Comparison of ENCODE assay signal across 24 cellular contexts in the genomic region with DNA sequence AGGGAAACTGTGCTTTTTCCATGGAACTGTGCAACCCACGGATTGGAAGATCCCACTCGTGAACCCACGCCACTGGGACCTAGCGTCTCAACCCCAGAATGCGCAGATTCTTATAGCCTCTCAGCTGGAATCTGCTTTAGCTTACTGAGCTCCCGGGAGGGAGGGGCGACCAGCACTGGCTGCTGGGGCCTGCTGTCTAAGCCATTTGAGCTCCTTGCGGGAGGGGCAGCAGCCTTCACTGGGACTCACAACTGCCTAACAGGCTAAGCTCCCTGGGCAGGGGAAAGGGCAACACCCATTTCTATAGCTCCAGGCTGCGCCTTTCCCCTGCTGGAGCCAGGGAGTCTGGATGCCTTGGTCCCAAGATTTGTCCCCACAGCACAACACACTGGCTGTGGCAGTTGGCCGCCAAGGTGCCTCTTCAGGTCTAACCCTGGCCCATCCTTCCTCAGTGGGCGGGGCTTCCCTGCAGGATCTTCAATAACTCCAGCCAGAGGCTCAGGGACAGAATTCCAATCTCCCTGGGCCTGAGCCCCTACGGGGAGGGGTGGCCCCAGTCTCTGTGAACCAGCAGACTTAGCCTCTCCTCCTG.
"Had no signal": no experiment of that assay in that cellular context is flagged by ENCODE, and none has a peak within 500 bp of the region (broad histone marks: within the 10 kb centered on the region; RNA-seq: fewer than 3 reads in every experiment).

No MANE protein-coding gene starts in this region.

- H3K4me1 ChIP-seq: SJSA1 had no signal

- H3K9ac ChIP-seq: KMS-11 had no signal

- H3K36me3 ChIP-seq: SJSA1 had no signal

- ATAC-seq: activated CD8-positive, alpha-beta memory T cell treated with anti-CD3 and anti-CD28 coated beads, Interleukin-2, amount 10 ng/mL, durations not matched to agents 7 days and 5 days; activated T-helper 17 cell treated with anti-CD3 and anti-CD28 coated beads, Interleukin-2, amount 50 U/mL, for 72 hours; PC-3; SK-N-SH treated with all-trans-retinoic acid at 6 μM for 48 hours had no signal

- H3K36me3 Mint-ChIP-seq: activated CD8-positive, alpha-beta memory T cell treated with anti-CD3 and anti-CD28 coated beads, Interleukin-2, amount 10 ng/mL, durations not matched to agents 7 days and 5 days; activated naive CD8-positive, alpha-beta T cell had no signal

- H3K27me3 ChIP-seq: SJSA1 had no signal

- H3K27ac Mint-ChIP-seq: activated B cell treated with CpG ODN at 0.5 μM for 24 hours; activated CD4-positive, alpha-beta T cell treated with anti-CD3 and anti-CD28 coated beads, Interleukin-2, amount 10 ng/mL, durations not matched to agents 24 days and 14 days; activated CD8-positive, alpha-beta memory T cell treated with anti-CD3 and anti-CD28 coated beads, Interleukin-2, amount 10 ng/mL, durations not matched to agents 7 days and 5 days; activated naive CD4-positive, alpha-beta T cell treated with anti-CD3 and anti-CD28 coated beads for 36 hours; activated naive CD8-positive, alpha-beta T cell; activated T-helper 17 cell treated with anti-CD3 and anti-CD28 coated beads, Interleukin-2, amount 50 U/mL, for 72 hours; T-helper 1 cell treated with Interleukin-12 subunit alpha and Interleukin-12 subunit beta and Interleukin-4 antibody, amounts not matched to agents 30 μg/mL and 1 μg/mL, for 36 hours had no signal

- H3K4me2 ChIP-seq: KMS-11 had no signal

- H3K27me3 Mint-ChIP-seq: activated B cell treated with CpG ODN at 0.5 μM for 24 hours; activated CD4-positive, alpha-beta T cell treated with anti-CD3 and anti-CD28 coated beads, Interleukin-2, amount 10 ng/mL, durations not matched to agents 24 days and 14 days; activated CD8-positive, alpha-beta memory T cell treated with anti-CD3 and anti-CD28 coated beads, Interleukin-2, amount 10 ng/mL, durations not matched to agents 7 days and 5 days; activated naive CD8-positive, alpha-beta T cell; activated T-helper 17 cell treated with anti-CD3 and anti-CD28 coated beads, Interleukin-2, amount 50 U/mL, for 72 hours had no signal

- H3K27ac ChIP-seq: KMS-11, SJSA1 had no signal

- H3K4me3 ChIP-seq: SJSA1 had no signal

- H3K4me3 Mint-ChIP-seq: activated B cell treated with CpG ODN at 0.5 μM for 24 hours; activated CD4-positive, alpha-beta T cell treated with anti-CD3 and anti-CD28 coated beads, Interleukin-2, amount 10 ng/mL, durations not matched to agents 24 days and 14 days; activated CD8-positive, alpha-beta memory T cell treated with anti-CD3 and anti-CD28 coated beads, Interleukin-2, amount 10 ng/mL, durations not matched to agents 7 days and 5 days; activated naive CD4-positive, alpha-beta T cell treated with anti-CD3 and anti-CD28 coated beads for 36 hours; activated naive CD8-positive, alpha-beta T cell; activated T-helper 17 cell treated with anti-CD3 and anti-CD28 coated beads, Interleukin-2, amount 50 U/mL, for 72 hours; T-helper 1 cell treated with Interleukin-12 subunit alpha and Interleukin-12 subunit beta and Interleukin-4 antibody, amounts not matched to agents 30 μg/mL and 1 μg/mL, for 36 hours had no signal

- DNase-seq: activated B cell treated with CpG ODN at 0.5 μM for 24 hours; activated CD4-positive, alpha-beta T cell treated with anti-CD3 and anti-CD28 coated beads for 1 hour; activated CD4-positive, alpha-beta T cell treated with anti-CD3 and anti-CD28 coated beads, Interleukin-2, amount 10 ng/mL, durations not matched to agents 24 days and 14 days; activated CD4-positive, alpha-beta T cell treated with anti-CD3 and anti-CD28 coated beads, Interleukin-2, amount 50 U/mL, for 48 hours; activated CD8-positive, alpha-beta memory T cell treated with anti-CD3 and anti-CD28 coated beads, Interleukin-2, amount 10 ng/mL, durations not matched to agents 7 days and 5 days; activated gamma-delta T cell; activated naive CD4-positive, alpha-beta T cell treated with anti-CD3 and anti-CD28 coated beads for 36 hours; activated T-cell treated with anti-CD3 and anti-CD28 coated beads, Interleukin-2, amount 50 U/mL, for 48 hours; NCI-H1092; NCI-H1417; NCI-H1930; NCI-H2171; NCI-H226; NCI-H526; NCI-H774; NK-92 treated with Interleukin-12 subunit alpha and Interleukin-12 subunit beta, amount 100 ng/mL, for 24 hours; PC-3; SHP77 had no signal

- H3K4me1 Mint-ChIP-seq: activated B cell treated with CpG ODN at 0.5 μM for 24 hours; activated CD4-positive, alpha-beta T cell treated with anti-CD3 and anti-CD28 coated beads, Interleukin-2, amount 10 ng/mL, durations not matched to agents 24 days and 14 days; activated CD8-positive, alpha-beta memory T cell treated with anti-CD3 and anti-CD28 coated beads, Interleukin-2, amount 10 ng/mL, durations not matched to agents 7 days and 5 days; activated T-helper 17 cell treated with anti-CD3 and anti-CD28 coated beads, Interleukin-2, amount 50 U/mL, for 72 hours had no signal
